ENCODE assay signal across 1 cellular context in the genomic region with DNA sequence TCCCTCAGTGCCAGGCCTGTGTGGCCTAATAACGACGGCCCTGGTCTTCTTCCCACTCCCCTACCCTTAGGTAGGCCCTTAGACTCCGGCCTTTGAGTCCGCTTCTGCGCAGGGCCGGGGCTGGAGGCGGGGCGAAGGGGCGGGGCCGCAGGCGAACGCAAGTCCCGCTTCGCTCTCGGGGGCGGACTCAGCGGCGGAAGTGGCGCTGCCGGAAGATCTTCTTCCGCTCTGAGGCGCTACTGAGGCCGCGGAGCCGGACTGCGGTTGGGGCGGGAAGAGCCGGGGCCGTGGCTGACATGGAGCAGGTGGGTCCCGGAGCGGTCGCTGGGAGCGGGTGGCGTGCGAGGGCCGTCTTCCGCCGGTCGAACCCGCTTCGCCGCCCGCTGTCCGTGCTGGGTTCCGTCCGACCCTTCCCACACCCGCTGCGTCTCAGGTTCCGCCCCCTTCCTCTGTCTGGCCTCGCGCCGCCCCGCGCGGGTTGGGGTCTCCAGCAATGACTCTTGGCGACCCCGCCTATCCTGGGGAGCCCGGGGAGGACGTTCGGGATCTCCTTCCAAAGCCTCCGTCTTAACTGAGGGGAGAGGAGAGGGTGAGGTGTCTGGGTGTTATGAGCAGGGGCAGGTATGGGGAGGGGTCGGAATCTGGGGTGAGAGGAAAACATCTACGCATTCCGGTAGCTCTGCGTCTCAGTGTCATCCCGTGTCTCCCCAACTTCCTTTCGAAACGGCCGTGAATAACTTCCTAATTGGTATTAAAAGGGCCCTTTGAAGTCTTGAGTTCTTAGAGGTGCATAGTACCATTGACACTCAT.
TF ChIP-seq lines count a peak whose summit lies in the region.

A gene (plus strand): TSS at position 218 of the 810 bp plus-strand sequence. CDS start 16,388 bp downstream, outside the sequence.

TF ChIP-seq in HepG2, 621 proteins besides CTCF, POLR2A, EP300 and RAD21 (continued from another document and continues in another):
- TF ChIP-seq, protein P1, sequence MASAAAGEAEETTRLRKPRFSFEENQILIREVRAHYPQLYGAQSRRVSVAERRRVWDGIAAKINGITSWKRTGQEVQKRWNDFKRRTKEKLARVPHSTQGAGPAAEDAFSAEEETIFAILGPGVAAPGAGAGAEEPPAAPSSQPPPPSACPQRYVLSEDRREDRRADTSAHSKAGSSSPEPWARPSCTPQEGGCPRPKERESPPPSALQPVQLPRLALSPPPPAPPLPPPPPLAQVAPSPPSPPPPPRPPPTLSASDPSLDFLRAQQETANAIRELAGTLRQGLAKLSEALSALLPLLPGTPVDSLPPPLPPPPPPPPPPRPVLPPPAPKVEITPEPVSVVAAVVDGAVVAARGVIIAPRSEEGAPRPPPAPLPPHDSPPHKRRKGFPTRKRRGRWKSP (CRISPR knock-in tag; IDR thresholded peaks at IDR 0.05) = peak; percentile 68; the same call in 1 of the 2 replicates
- TF ChIP-seq ZNF746 (CRISPR knock-in tag; IDR thresholded peaks at IDR 0.05) = peak; percentile 81
- TF ChIP-seq ZNF577 (CRISPR knock-in tag; IDR thresholded peaks at IDR 0.05; ENCODE audit: borderline replicate concordance, low read depth) = no peak
- TF ChIP-seq TCF12 (IDR thresholded peaks at IDR 0.05) = no peak
- TF ChIP-seq TCF12 (CRISPR knock-in tag; IDR thresholded peaks at IDR 0.05) = peak; percentile 71; the same call in 1 of the 2 replicates
- no peak for TF ChIP-seq ZNF121 (CRISPR knock-in tag; IDR thresholded peaks at IDR 0.05)
- no peak for TF ChIP-seq TOPORS (CRISPR knock-in tag; IDR thresholded peaks at IDR 0.05)
- TF ChIP-seq ZNF563 (CRISPR knock-in tag; IDR thresholded peaks at IDR 0.05) = peak; percentile 76
- no peak for TF ChIP-seq REL (CRISPR knock-in tag; conservative IDR thresholded peaks at IDR 0.05)
- no peak for TF ChIP-seq CREB1 (IDR thresholded peaks at IDR 0.05)
- TF ChIP-seq CREB1 (CRISPR knock-in tag; IDR thresholded peaks at IDR 0.05) = peak; percentile 62; the same call in 1 of the 2 replicates
- no peak for TF ChIP-seq THYN1 (CRISPR knock-in tag; IDR thresholded peaks at IDR 0.05; ENCODE audit: borderline replicate concordance, low read depth)
- TF ChIP-seq KDM5B (CRISPR knock-in tag; IDR thresholded peaks at IDR 0.05; ENCODE audit: borderline replicate concordance) = peak; percentile 84
- TF ChIP-seq, protein P2, sequence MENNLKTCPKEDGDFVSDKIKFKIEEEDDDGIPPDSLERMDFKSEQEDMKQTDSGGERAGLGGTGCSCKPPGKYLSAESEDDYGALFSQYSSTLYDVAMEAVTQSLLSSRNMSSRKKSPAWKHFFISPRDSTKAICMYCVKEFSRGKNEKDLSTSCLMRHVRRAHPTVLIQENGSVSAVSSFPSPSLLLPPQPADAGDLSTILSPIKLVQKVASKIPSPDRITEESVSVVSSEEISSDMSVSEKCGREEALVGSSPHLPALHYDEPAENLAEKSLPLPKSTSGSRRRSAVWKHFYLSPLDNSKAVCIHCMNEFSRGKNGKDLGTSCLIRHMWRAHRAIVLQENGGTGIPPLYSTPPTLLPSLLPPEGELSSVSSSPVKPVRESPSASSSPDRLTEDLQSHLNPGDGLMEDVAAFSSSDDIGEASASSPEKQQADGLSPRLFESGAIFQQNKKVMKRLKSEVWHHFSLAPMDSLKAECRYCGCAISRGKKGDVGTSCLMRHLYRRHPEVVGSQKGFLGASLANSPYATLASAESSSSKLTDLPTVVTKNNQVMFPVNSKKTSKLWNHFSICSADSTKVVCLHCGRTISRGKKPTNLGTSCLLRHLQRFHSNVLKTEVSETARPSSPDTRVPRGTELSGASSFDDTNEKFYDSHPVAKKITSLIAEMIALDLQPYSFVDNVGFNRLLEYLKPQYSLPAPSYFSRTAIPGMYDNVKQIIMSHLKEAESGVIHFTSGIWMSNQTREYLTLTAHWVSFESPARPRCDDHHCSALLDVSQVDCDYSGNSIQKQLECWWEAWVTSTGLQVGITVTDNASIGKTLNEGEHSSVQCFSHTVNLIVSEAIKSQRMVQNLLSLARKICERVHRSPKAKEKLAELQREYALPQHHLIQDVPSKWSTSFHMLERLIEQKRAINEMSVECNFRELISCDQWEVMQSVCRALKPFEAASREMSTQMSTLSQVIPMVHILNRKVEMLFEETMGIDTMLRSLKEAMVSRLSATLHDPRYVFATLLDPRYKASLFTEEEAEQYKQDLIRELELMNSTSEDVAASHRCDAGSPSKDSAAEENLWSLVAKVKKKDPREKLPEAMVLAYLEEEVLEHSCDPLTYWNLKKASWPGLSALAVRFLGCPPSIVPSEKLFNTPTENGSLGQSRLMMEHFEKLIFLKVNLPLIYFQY (CRISPR knock-in tag; IDR thresholded peaks at IDR 0.05; ENCODE audit: borderline replicate concordance) = peak; percentile 96; the same call in 1 of the 2 replicates
- 0 out of 2 replicates have a peak, but pooled peaks have one; percentile 55 for TF ChIP-seq ZNF678 (CRISPR knock-in tag; IDR thresholded peaks at IDR 0.05)
- TF ChIP-seq, protein P3, sequence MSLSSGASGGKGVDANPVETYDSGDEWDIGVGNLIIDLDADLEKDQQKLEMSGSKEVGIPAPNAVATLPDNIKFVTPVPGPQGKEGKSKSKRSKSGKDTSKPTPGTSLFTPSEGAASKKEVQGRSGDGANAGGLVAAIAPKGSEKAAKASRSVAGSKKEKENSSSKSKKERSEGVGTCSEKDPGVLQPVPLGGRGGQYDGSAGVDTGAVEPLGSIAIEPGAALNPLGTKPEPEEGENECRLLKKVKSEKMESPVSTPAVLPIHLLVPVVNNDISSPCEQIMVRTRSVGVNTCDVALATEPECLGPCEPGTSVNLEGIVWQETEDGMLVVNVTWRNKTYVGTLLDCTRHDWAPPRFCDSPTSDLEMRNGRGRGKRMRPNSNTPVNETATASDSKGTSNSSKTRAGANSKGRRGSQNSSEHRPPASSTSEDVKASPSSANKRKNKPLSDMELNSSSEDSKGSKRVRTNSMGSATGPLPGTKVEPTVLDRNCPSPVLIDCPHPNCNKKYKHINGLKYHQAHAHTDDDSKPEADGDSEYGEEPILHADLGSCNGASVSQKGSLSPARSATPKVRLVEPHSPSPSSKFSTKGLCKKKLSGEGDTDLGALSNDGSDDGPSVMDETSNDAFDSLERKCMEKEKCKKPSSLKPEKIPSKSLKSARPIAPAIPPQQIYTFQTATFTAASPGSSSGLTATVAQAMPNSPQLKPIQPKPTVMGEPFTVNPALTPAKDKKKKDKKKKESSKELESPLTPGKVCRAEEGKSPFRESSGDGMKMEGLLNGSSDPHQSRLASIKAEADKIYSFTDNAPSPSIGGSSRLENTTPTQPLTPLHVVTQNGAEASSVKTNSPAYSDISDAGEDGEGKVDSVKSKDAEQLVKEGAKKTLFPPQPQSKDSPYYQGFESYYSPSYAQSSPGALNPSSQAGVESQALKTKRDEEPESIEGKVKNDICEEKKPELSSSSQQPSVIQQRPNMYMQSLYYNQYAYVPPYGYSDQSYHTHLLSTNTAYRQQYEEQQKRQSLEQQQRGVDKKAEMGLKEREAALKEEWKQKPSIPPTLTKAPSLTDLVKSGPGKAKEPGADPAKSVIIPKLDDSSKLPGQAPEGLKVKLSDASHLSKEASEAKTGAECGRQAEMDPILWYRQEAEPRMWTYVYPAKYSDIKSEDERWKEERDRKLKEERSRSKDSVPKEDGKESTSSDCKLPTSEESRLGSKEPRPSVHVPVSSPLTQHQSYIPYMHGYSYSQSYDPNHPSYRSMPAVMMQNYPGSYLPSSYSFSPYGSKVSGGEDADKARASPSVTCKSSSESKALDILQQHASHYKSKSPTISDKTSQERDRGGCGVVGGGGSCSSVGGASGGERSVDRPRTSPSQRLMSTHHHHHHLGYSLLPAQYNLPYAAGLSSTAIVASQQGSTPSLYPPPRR (CRISPR knock-in tag; IDR thresholded peaks at IDR 0.05; ENCODE audit: borderline replicate concordance) = peak; percentile 84
- TF ChIP-seq ZNF343 (CRISPR knock-in tag; IDR thresholded peaks at IDR 0.05) = peak; percentile 77
- TF ChIP-seq, protein P4, sequence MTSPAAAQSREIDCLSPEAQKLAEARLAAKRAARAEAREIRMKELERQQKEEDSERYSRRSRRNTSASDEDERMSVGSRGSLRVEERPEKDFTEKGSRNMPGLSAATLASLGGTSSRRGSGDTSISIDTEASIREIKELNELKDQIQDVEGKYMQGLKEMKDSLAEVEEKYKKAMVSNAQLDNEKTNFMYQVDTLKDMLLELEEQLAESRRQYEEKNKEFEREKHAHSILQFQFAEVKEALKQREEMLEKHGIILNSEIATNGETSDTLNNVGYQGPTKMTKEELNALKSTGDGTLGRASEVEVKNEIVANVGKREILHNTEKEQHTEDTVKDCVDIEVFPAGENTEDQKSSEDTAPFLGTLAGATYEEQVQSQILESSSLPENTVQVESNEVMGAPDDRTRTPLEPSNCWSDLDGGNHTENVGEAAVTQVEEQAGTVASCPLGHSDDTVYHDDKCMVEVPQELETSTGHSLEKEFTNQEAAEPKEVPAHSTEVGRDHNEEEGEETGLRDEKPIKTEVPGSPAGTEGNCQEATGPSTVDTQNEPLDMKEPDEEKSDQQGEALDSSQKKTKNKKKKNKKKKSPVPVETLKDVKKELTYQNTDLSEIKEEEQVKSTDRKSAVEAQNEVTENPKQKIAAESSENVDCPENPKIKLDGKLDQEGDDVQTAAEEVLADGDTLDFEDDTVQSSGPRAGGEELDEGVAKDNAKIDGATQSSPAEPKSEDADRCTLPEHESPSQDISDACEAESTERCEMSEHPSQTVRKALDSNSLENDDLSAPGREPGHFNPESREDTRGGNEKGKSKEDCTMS (CRISPR knock-in tag; conservative IDR thresholded peaks at IDR 0.05) = no peak
- TF ChIP-seq MEF2D (CRISPR knock-in tag; IDR thresholded peaks at IDR 0.05) = peak; percentile 33; the same call in 1 of the 2 replicates
- TF ChIP-seq MXI1 (IDR thresholded peaks at IDR 0.05; ENCODE audit: borderline replicate concordance, low read depth, low read length) = peak; percentile 70; the same call in 1 of the 3 replicates
- TF ChIP-seq ZNF383 (CRISPR knock-in tag; IDR thresholded peaks at IDR 0.05; ENCODE audit: borderline replicate concordance) = 0 out of 2 replicates have a peak, but pooled peaks have one; percentile 22
- no peak for TF ChIP-seq FOXK2 (IDR thresholded peaks at IDR 0.05)
- TF ChIP-seq BORCS8-MEF2B (CRISPR knock-in tag; IDR thresholded peaks at IDR 0.05) = no peak; the same call in 1 of the 2 replicates
- TF ChIP-seq, protein P5, sequence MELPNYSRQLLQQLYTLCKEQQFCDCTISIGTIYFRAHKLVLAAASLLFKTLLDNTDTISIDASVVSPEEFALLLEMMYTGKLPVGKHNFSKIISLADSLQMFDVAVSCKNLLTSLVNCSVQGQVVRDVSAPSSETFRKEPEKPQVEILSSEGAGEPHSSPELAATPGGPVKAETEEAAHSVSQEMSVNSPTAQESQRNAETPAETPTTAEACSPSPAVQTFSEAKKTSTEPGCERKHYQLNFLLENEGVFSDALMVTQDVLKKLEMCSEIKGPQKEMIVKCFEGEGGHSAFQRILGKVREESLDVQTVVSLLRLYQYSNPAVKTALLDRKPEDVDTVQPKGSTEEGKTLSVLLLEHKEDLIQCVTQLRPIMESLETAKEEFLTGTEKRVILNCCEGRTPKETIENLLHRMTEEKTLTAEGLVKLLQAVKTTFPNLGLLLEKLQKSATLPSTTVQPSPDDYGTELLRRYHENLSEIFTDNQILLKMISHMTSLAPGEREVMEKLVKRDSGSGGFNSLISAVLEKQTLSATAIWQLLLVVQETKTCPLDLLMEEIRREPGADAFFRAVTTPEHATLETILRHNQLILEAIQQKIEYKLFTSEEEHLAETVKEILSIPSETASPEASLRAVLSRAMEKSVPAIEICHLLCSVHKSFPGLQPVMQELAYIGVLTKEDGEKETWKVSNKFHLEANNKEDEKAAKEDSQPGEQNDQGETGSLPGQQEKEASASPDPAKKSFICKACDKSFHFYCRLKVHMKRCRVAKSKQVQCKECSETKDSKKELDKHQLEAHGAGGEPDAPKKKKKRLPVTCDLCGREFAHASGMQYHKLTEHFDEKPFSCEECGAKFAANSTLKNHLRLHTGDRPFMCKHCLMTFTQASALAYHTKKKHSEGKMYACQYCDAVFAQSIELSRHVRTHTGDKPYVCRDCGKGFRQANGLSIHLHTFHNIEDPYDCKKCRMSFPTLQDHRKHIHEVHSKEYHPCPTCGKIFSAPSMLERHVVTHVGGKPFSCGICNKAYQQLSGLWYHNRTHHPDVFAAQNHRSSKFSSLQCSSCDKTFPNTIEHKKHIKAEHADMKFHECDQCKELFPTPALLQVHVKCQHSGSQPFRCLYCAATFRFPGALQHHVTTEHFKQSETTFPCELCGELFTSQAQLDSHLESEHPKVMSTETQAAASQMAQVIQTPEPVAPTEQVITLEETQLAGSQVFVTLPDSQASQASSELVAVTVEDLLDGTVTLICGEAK (IDR thresholded peaks at IDR 0.05) = peak; percentile 70
- TF ChIP-seq, protein P5 (CRISPR knock-in tag; IDR thresholded peaks at IDR 0.05) = peak; percentile 62
- TF ChIP-seq HDAC1 (CRISPR knock-in tag; IDR thresholded peaks at IDR 0.05) = peak; percentile 94
- TF ChIP-seq FOXJ3 (CRISPR knock-in tag; IDR thresholded peaks at IDR 0.05; ENCODE audit: borderline replicate concordance) = 0 out of 2 replicates have a peak, but pooled peaks have one; percentile 15
- TF ChIP-seq, protein P6, sequence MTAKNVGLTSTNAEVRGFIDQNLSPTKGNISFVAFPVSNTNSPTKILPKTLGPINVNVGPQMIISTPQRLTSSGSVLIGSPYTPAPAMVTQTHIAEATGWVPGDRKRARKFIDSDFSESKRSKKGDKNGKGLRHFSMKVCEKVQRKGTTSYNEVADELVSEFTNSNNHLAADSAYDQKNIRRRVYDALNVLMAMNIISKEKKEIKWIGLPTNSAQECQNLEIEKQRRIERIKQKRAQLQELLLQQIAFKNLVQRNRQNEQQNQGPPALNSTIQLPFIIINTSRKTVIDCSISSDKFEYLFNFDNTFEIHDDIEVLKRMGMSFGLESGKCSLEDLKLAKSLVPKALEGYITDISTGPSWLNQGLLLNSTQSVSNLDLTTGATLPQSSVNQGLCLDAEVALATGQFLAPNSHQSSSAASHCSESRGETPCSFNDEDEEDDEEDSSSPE (CRISPR knock-in tag; IDR thresholded peaks at IDR 0.05) = peak; percentile 84
- peak; percentile 90 for TF ChIP-seq THAP11 (CRISPR knock-in tag; IDR thresholded peaks at IDR 0.05)
- peak; percentile 38; the same call in 1 of the 2 replicates for TF ChIP-seq ZNF614 (CRISPR knock-in tag; IDR thresholded peaks at IDR 0.05; ENCODE audit: borderline replicate concordance)
